In genomic region chr2:230360028-230360427, GRCh38 we compare ENCODE assay signal across 19 cellular contexts. TPM values are rescaled to one million over a fixed set of nuclear protein-coding genes. Genes with fewer than 3 reads are reported as not detected.
DNase-seq lines count a peak whose midpoint lies in the region; ATAC-seq lines count a peak whose summit lies in the region.
"Had no signal": no experiment of that assay in that cellular context is flagged by ENCODE, and none has a peak within 500 bp of the region (broad histone marks: within the 10 kb centered on the region; RNA-seq: fewer than 3 reads in every experiment).

No MANE protein-coding gene starts in this region.

- H3K79me1 ChIP-seq in trophoblast cell (ENCODE audit: low read length) = no peaks in the 10 kb centered on the region

- no peak overlapping the region for H2AFZ ChIP-seq in trophoblast cell (ENCODE audit: insufficient read depth, low read length, poor library complexity)

- H4K8ac ChIP-seq in trophoblast cell (ENCODE audit: low read depth, low read length) = no peak overlapping the region

- no CpG with 5 or more reads among the region's 1 CpG for WGBS in trophoblast cell (ENCODE audit: extremely low coverage, insufficient coverage, insufficient read length)

- no peak overlapping the region for H2AK5ac ChIP-seq in trophoblast cell (ENCODE audit: low read length)

- H3K9me3 ChIP-seq in trophoblast cell (ENCODE audit: insufficient read depth, low read depth, low read length) = no peaks in the 10 kb centered on the region

- H2BK5ac ChIP-seq in trophoblast cell (ENCODE audit: low read depth, low read length, poor library complexity) = no peak overlapping the region

- H3K9ac ChIP-seq in trophoblast cell (ENCODE audit: low read length) = no peak overlapping the region

- no peak overlapping the region for H4K91ac ChIP-seq in trophoblast cell (ENCODE audit: low read depth, low read length)

- peaks cover 32% of the 10 kb centered on the region for H3K36me3 Mint-ChIP-seq in central memory CD8-positive, alpha-beta T cell (ENCODE audit: insufficient read depth)

- H3K4me3 Mint-ChIP-seq in central memory CD8-positive, alpha-beta T cell = no peak overlapping the region

- no peak overlapping the region for H3K27ac ChIP-seq in trophoblast cell (ENCODE audit: low read depth, low read length)
- H3K27ac ChIP-seq: C4-2B had no signal

- no peak overlapping the region for H4K12ac ChIP-seq in trophoblast cell (ENCODE audit: low read depth, low read length)

- H3K14ac ChIP-seq in trophoblast cell (ENCODE audit: low read length) = no peak overlapping the region

- H3K4ac ChIP-seq in trophoblast cell (ENCODE audit: low read depth, low read length) = no peak overlapping the region

- H3K27me3 ChIP-seq in trophoblast cell (ENCODE audit: insufficient read depth, low read length) = no peaks in the 10 kb centered on the region

- no peaks in the 10 kb centered on the region for H3K4me1 ChIP-seq in trophoblast cell (ENCODE audit: control insufficient read depth in 1 of 2, insufficient read depth in 2 of 2, low read length in 2 of 2)

- peaks cover 43% of the 10 kb centered on the region for H3K4me1 Mint-ChIP-seq in central memory CD8-positive, alpha-beta T cell

- no peak overlapping the region for H2BK12ac ChIP-seq in trophoblast cell (ENCODE audit: low read length)

- H3K23ac ChIP-seq in trophoblast cell (ENCODE audit: low read length) = no peak overlapping the region

- ATAC-seq in central memory CD8-positive, alpha-beta T cell (replicated peaks; ENCODE audit: extremely low read depth, poor library complexity, severe bottlenecking) = no peak
- ATAC-seq: HCT116 had no signal

- no peak overlapping the region for H3K4me3 ChIP-seq in trophoblast cell (ENCODE audit: low read depth, low read length)

- no peak overlapping the region for H3K4me2 ChIP-seq in trophoblast cell (ENCODE audit: low read length)

- H3K79me2 ChIP-seq in trophoblast cell (ENCODE audit: control insufficient read depth, insufficient read depth, low read length, poor library complexity) = no peaks in the 10 kb centered on the region

- DNase-seq in SIG-M5 treated with dmso at 0.1 percent for 504 hours (lab: John Stamatoyannopoulos, UW; ENCODE audit: unreplicated experiment) (peak; percentile 0), SIG-M5 (lab: John Stamatoyannopoulos, UW) (no peak), HT-29 (ENCODE audit: low spot score) (peak; percentile 41), trophoblast cell (peak; percentile 13 to 60), foreskin melanocyte (no peak), DMS153 treated with DMSO at 0.1 percent for 48 hours (lab: John Stamatoyannopoulos, UW; ENCODE audit: unreplicated experiment) (no peak)
- DNase-seq in central memory CD8-positive, alpha-beta T cell (ENCODE audit: low spot score in 2 of 2) = no peak
- DNase-seq in stimulated activated naive CD4-positive, alpha-beta T cell treated with Interleukin-2 at 50 U/mL for 16 hours (lab: John Stamatoyannopoulos, UW) = no peak
- DNase-seq: 8988T, GOT3, Karpas-422, NCI-H1694, NCI-H2081, NCI-H2171, NCI-H345, NCI-H524, NCI-H82 had no signal

- no peak overlapping the region for H2BK120ac ChIP-seq in trophoblast cell (ENCODE audit: insufficient read depth, low read length, poor library complexity)

- H3K9me3 Mint-ChIP-seq in central memory CD8-positive, alpha-beta T cell = no peaks in the 10 kb centered on the region

- no peaks in the 10 kb centered on the region for H3K36me3 ChIP-seq in trophoblast cell (ENCODE audit: control insufficient read depth in 1 of 2, insufficient read depth in 2 of 2, low read length in 2 of 2)

- no peak overlapping the region for H3K18ac ChIP-seq in trophoblast cell (ENCODE audit: low read length)

- H3K27ac Mint-ChIP-seq in central memory CD8-positive, alpha-beta T cell (ENCODE audit: low read depth) = peak overlapping the region; percentile 12

- H3K27me3 Mint-ChIP-seq in central memory CD8-positive, alpha-beta T cell = no peaks in the 10 kb centered on the region

RNA-seq across cellular contexts. Expression of gene SP140L, which starts 33.0 kb away (rescaled TPM):
- 2.7 and 3.5 TPM in 2 replicates for total RNA-seq in HT-29 (2014; rRNA removed; shearing (Covaris generic))
- 1.7 and 1.8 TPM in 2 replicates for polyA plus RNA-seq in trophoblast cell (2013)

RNA-seq across cellular contexts. Expression of gene SP100, which starts 56.0 kb away (rescaled TPM):
- 23.6 and 28.4 TPM in 2 replicates for total RNA-seq in HT-29 (2014; rRNA removed; shearing (Covaris generic))
- 0.85 and 1.3 TPM in 2 replicates for polyA plus RNA-seq in trophoblast cell (2013)

Comparison
In these comparisons a context has a peak if more than half of its experiments do, and no peak if none do; other contexts are left out.
1. DNase-seq: peak in SIG-M5 treated with dmso at 0.1 percent for 504 hours (single experiment), HT-29 (single experiment) and trophoblast cell (2 of 2); none in SIG-M5 (single experiment), central memory CD8-positive, alpha-beta T cell (0 of 2), foreskin melanocyte (single experiment), DMS153 treated with DMSO at 0.1 percent for 48 hours (single experiment) and stimulated activated naive CD4-positive, alpha-beta T cell treated with Interleukin-2 at 50 U/mL for 16 hours (single experiment).